In genomic region chr15:85527907-85528306, GRCh38 we compare ENCODE assay signal across 9 cellular contexts.
A peak's percentile ranks its signal among the peaks of the same experiment; 100 is the strongest.
DNase-seq lines count a peak whose midpoint lies in the region; ATAC-seq and TF ChIP-seq lines count a peak whose summit lies in the region.
"Had no signal": no experiment of that assay in that cellular context is flagged by ENCODE, and none has a peak within 500 bp of the region (broad histone marks: within the 10 kb centered on the region; RNA-seq: fewer than 3 reads in every experiment).

No MANE protein-coding gene starts in this region.

- H3K27me3 ChIP-seq in fibroblast of lung (ENCODE audit: control insufficient read depth, insufficient read depth, low read length) = no peaks in the 10 kb centered on the region

- no peaks in the 10 kb centered on the region for H3K27me3 Mint-ChIP-seq in CD14-positive monocyte (ENCODE audit: low read depth in 3 of 3)
- no peaks in the 10 kb centered on the region for H3K27me3 Mint-ChIP-seq in nephron (ENCODE audit: low read depth)

- no peak for DNase-seq in CD14-positive monocyte (ENCODE audit: low spot score)
- peak; percentile 63 for DNase-seq in NCI-H226
- peak; percentile 85 to 89 for DNase-seq in fibroblast of lung (ENCODE audit: low read depth in 2 of 2)
- no peak for DNase-seq in stimulated activated naive CD4-positive, alpha-beta T cell (lab: John Stamatoyannopoulos, UW)
- no peak for DNase-seq in mesenteric fat pad (ENCODE audit: low spot score)

- TF ChIP-seq CTCF in CD14-positive monocyte (IDR thresholded peaks at IDR 0.05) (no peak), fibroblast of lung (conservative IDR thresholded peaks at IDR 0.05 in 1 of 2, IDR thresholded peaks at IDR 0.05 in 1 of 2; ENCODE audit: low read depth in 1 of 2, low read length in 2 of 2) (no peak), nephron (IDR thresholded peaks at IDR 0.05; ENCODE audit: unreplicated experiment in 3 of 3) (no peak)

- intact Hi-C loops in CD14-positive monocyte (cut with micrococcal nuclease) = no loop called here

- H3K4me1 Mint-ChIP-seq in CD14-positive monocyte (peaks cover 54% of the 10 kb centered on the region), nephron (peaks cover 47% of the 10 kb centered on the region)

- ATAC-seq in HG03378 (IDR thresholded peaks at IDR 0.05; ENCODE audit: unreplicated experiment) (no peak), GM18502 (IDR thresholded peaks at IDR 0.05; ENCODE audit: poor library complexity, unreplicated experiment) (no peak)

- H3K9ac ChIP-seq in fibroblast of lung (ENCODE audit: insufficient read depth, low read length) = no peak overlapping the region
- H3K9ac ChIP-seq: parathyroid adenoma had no signal

- H3K4me2 ChIP-seq in fibroblast of lung (ENCODE audit: extremely low read depth, insufficient read depth, low read length) = peak overlapping the region; percentile 11

- no peak overlapping the region for H2AFZ ChIP-seq in fibroblast of lung (ENCODE audit: low read length)
- H2AFZ ChIP-seq: parathyroid adenoma had no signal

- no peaks in the 10 kb centered on the region for H3K36me3 ChIP-seq in fibroblast of lung (ENCODE audit: control insufficient read depth, insufficient read depth, low read length)

- no peaks in the 10 kb centered on the region for H3K79me2 ChIP-seq in fibroblast of lung (ENCODE audit: control insufficient read depth, insufficient read depth, low read length)
- H3K79me2 ChIP-seq: parathyroid adenoma had no signal

- H3K36me3 Mint-ChIP-seq in CD14-positive monocyte (peaks cover 5 to 8% of the 10 kb centered on the region in 2 donors), nephron (ENCODE audit: low read depth) (peaks cover 42% of the 10 kb centered on the region)

- peak overlapping the region in 1 of 2 donors; percentile 75 for H3K4me3 Mint-ChIP-seq in CD14-positive monocyte
- no peak overlapping the region for H3K4me3 Mint-ChIP-seq in nephron

- peak overlapping the region; percentile 38 to 94 (median 80) for H3K27ac Mint-ChIP-seq in CD14-positive monocyte
- peak overlapping the region; percentile 41 to 81 (median 79) for H3K27ac Mint-ChIP-seq in nephron

- peak overlapping the region; percentile 80 for H3K27ac ChIP-seq in fibroblast of lung (ENCODE audit: insufficient read depth, low read length)
- H3K27ac ChIP-seq: parathyroid adenoma had no signal

- H3K9me3 Mint-ChIP-seq in CD14-positive monocyte (no peaks in the 10 kb centered on the region), nephron (no peaks in the 10 kb centered on the region)

- no peaks in the 10 kb centered on the region for H4K20me1 ChIP-seq in fibroblast of lung (ENCODE audit: control insufficient read depth, extremely low read depth, insufficient read depth, low read length)

- peaks cover 4% of the 10 kb centered on the region for H3K4me1 ChIP-seq in fibroblast of lung (ENCODE audit: control insufficient read depth, extremely low read depth, insufficient read depth, low read length)
- H3K4me1 ChIP-seq: parathyroid adenoma had no signal

- no peaks in the 10 kb centered on the region for H3K9me3 ChIP-seq in fibroblast of lung (ENCODE audit: control insufficient read depth, insufficient read depth, low read depth, low read length)

- no peak overlapping the region for H3K4me3 ChIP-seq in fibroblast of lung (replicated peaks in 1 of 4; ENCODE audit: control extremely low read depth in 1 of 4, insufficient read depth in 1 of 4, low read depth in 3 of 4, low read length in 4 of 4)

Comparison
In these comparisons a context has a peak if more than half of its experiments do, and no peak if none do; other contexts are left out.
1. DNase-seq: peak in NCI-H226 (single experiment) and fibroblast of lung (2 of 2); none in CD14-positive monocyte (single experiment), stimulated activated naive CD4-positive, alpha-beta T cell (0 of 6) and mesenteric fat pad (single experiment).